6 cellular contexts compared by ENCODE assay signal in the genomic region with DNA sequence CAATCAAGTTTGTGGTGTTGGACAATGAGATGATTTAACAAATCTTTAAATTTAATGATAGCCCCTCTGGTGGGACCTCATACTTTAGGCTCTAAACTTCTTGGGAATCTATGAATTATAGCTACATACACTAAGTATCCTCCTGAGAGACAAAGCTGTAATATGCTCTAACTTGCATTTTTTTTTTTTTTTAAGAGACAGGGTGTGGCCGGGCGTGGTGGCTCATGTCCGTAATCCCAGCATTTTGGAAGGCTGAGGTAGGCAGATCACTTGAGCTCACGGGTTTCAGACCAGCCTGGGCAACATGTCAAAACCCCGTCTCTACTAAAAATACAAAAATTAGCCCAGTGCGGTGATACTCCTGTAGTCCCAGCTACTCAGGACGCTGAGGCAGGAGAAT. TPM values are rescaled to one million over a fixed set of nuclear protein-coding genes. Genes with fewer than 3 reads are reported as not detected.
"Had no signal": no experiment of that assay in that cellular context is flagged by ENCODE, and none has a peak within 500 bp of the region (broad histone marks: within the 10 kb centered on the region; RNA-seq: fewer than 3 reads in every experiment).

No MANE protein-coding gene starts in this region.

- H3K27ac ChIP-seq: HL-60 had no signal

- H2AFZ ChIP-seq: GM23338 had no signal

- H3K4me3 ChIP-seq: GM23338 had no signal

- DNase-seq: HCEC 1CT, HFFc6, KBM-7 had no signal

- H3K4me2 ChIP-seq: GM23338 had no signal

RNA-seq across cellular contexts. Expression of gene HPSE, which starts 26.7 kb away (rescaled TPM):
- total RNA-seq: HepG2 had no signal
